ENCODE assay signal across 8 cellular contexts in the genomic region with DNA sequence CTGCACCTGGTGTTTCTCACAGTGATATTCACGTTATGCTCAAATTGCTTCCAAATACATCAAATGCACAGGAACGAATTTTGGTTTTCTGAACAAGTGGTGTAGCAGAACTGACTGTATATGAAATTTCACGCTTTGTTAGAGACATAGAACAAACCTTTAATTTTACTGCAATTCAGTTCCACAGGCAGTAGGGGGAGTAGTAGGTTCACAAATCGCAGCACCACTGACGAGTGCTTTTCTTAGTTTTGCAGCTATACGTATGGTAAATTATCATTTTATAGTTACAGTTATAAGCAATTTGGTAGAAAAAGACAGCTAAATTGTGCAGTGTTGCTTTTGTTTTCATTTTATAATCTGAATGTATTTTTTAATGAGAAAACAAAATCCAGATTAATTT.
A peak's percentile ranks its signal among the peaks of the same experiment; 100 is the strongest.
DNase-seq lines count a peak whose midpoint lies in the region; ATAC-seq and TF ChIP-seq lines count a peak whose summit lies in the region.

No MANE protein-coding gene starts in this region.

- no peaks in the 10 kb centered on the region for H3K9me3 ChIP-seq in osteoblast (ENCODE audit: low read depth, low read length)

- H3K36me3 ChIP-seq in osteoblast (ENCODE audit: insufficient read depth, low read length): no peaks in the 10 kb centered on the region

- no peak overlapping the region for H3K27ac ChIP-seq in osteoblast (ENCODE audit: low read depth, low read length)

- H3K4me1 ChIP-seq in osteoblast (ENCODE audit: insufficient read depth, low read length): no peaks in the 10 kb centered on the region

- no peaks in the 10 kb centered on the region for H3K27me3 ChIP-seq in osteoblast (ENCODE audit: insufficient read depth, low read length)

- H2AFZ ChIP-seq in osteoblast (ENCODE audit: low read length): no peak overlapping the region

- TF ChIP-seq CTCF in cardiac fibroblast (IDR thresholded peaks at IDR 0.05; ENCODE audit: low read depth, low read length): peak; percentile 72
- TF ChIP-seq CTCF in osteoblast (IDR thresholded peaks at IDR 0.05; ENCODE audit: extremely low read depth, low read depth, low read length): peak; percentile 65

- H4K20me1 ChIP-seq in osteoblast (ENCODE audit: insufficient read depth, low read length): peaks cover 2% of the 10 kb centered on the region

- ATAC-seq in GM21723 (IDR thresholded peaks at IDR 0.05; ENCODE audit: unreplicated experiment): peak; percentile 55

- no peak overlapping the region for H3K4me2 ChIP-seq in osteoblast (ENCODE audit: insufficient read depth, low read length)

- no peaks in the 10 kb centered on the region for H3K79me2 ChIP-seq in osteoblast (ENCODE audit: insufficient read depth, low read length)

- DNase-seq in EH (ENCODE audit: low read depth) (peak; percentile 54), NCI-H2227 (lab: John Stamatoyannopoulos, UW; ENCODE audit: unreplicated experiment) (peak; percentile 28), cardiac fibroblast (ENCODE audit: low read depth in 2 of 2) (peak; percentile 57 to 67), osteoblast (ENCODE audit: insufficient read length, low spot score, missing footprints) (no peak), HuH-7.5 (ENCODE audit: low spot score) (no peak), GOT3 (lab: John Stamatoyannopoulos, UW) (no peak)
- no peak for DNase-seq in central memory CD4-positive, alpha-beta T cell

- H3K4me3 ChIP-seq in cardiac fibroblast (replicated peaks in 1 of 2; ENCODE audit: low read depth in 2 of 2, low read length in 2 of 2) (no peak overlapping the region), osteoblast (ENCODE audit: insufficient read depth, low read length) (no peak overlapping the region)

Comparison
In these comparisons a context has a peak if more than half of its experiments do, and no peak if none do; other contexts are left out.
1. DNase-seq: peak in EH (single experiment), NCI-H2227 (single experiment) and cardiac fibroblast (2 of 2); none in osteoblast (single experiment), central memory CD4-positive, alpha-beta T cell (single experiment), HuH-7.5 (single experiment) and GOT3 (single experiment).